16 cellular contexts compared by ENCODE assay signal in the genomic region with DNA sequence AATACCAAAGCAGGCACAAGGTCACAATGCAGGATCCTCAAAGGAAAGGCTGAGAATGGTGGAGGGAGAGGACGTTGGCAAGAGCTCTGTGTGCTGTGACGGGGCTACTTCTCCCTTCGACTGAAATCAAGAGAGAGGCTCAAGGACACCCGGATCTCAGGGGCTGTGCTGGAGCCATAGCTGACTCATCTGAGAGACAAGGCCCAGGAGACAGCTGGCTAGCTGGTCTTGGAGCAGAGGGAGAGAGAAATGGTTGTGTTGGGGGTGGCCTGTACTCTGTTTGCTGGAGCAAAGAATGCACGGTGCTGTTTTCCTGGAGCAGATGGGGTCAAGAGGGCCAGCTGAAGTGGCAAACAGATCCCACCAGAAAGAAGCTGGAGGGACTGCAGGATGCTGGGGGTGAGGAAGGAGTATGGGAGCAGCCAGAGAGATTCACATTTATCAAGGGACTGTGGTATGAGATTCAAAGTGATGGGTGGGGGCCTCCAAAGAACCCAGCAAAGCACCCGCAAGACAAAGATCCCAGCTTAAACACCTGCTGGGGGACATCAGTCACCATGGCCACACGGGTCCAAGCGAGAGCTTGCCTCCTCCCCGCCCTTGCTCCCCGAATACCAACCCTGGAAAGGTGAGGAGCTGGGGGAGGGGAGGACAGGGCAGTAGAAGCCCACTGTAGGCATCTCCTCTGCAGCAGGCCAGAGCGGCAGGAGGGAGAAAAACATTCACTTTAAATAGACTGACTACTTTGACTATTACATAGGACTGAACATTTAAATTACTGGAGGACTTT. TPM values are rescaled to one million over a fixed set of nuclear protein-coding genes. Genes with fewer than 3 reads are reported as not detected.
DNase-seq lines count a peak whose midpoint lies in the region; ATAC-seq and TF ChIP-seq lines count a peak whose summit lies in the region.
"Had no signal": no experiment of that assay in that cellular context is flagged by ENCODE, and none has a peak within 500 bp of the region (broad histone marks: within the 10 kb centered on the region; RNA-seq: fewer than 3 reads in every experiment).

No MANE protein-coding gene starts in this region.

- peaks cover 87% of the 10 kb centered on the region for H3K79me2 ChIP-seq in neural cell (replicated peaks; ENCODE audit: insufficient read depth, low read length)

- no peak for TF ChIP-seq RAD21 in neural cell (conservative IDR thresholded peaks at IDR 0.05)

- H3F3A ChIP-seq in neural cell (ENCODE audit: insufficient read depth, low read length, poor library complexity, severe bottlenecking) = peaks cover 3% of the 10 kb centered on the region

- H3K27ac ChIP-seq in endodermal cell (ENCODE audit: low read depth, low read length) (peak overlapping the region; percentile 56), neural cell (ENCODE audit: low read length) (peak overlapping the region; percentile 38), heart right ventricle (no peak overlapping the region)
- H3K27ac ChIP-seq: breast epithelium had no signal

- H3K9ac ChIP-seq in endodermal cell (ENCODE audit: extremely low read depth, low read length, poor library complexity, severe bottlenecking) (no peak overlapping the region), neural cell (ENCODE audit: low read length) (no peak overlapping the region)

- no peak for TF ChIP-seq EP300 in neural cell (conservative IDR thresholded peaks at IDR 0.05; ENCODE audit: poor library complexity, severe bottlenecking)

- intact Hi-C loops in heart right ventricle (cut with DNase I) = no loop called here

- H3K36me3 Mint-ChIP-seq in endodermal cell (ENCODE audit: low read depth) = no peaks in the 10 kb centered on the region
- H3K36me3 Mint-ChIP-seq: CD4-positive, CD25-positive, alpha-beta regulatory T cell had no signal

- H3K36me3 ChIP-seq in endodermal cell (ENCODE audit: control insufficient read depth, insufficient read depth, low read length) = no peaks in the 10 kb centered on the region
- H3K36me3 ChIP-seq in neural cell (ENCODE audit: insufficient read depth, low read length) = no peaks in the 10 kb centered on the region
- no peaks in the 10 kb centered on the region for H3K36me3 ChIP-seq in heart right ventricle
- H3K36me3 ChIP-seq: breast epithelium, stomach had no signal

- no peaks in the 10 kb centered on the region for H4K20me1 ChIP-seq in neural cell (ENCODE audit: insufficient read depth)

- TF ChIP-seq CTCF in endodermal cell (conservative IDR thresholded peaks at IDR 0.05) (no peak), neural cell (IDR thresholded peaks at IDR 0.05; ENCODE audit: poor library complexity, severe bottlenecking) (no peak), heart right ventricle (IDR thresholded peaks at IDR 0.05) (no peak)

- no peak overlapping the region for H3K27ac Mint-ChIP-seq in endodermal cell

- H3K4me1 ChIP-seq in endodermal cell (ENCODE audit: control insufficient read depth, insufficient read depth, low read length) (no peaks in the 10 kb centered on the region), heart right ventricle (peaks cover 0 to 2% (median 0%) of the 10 kb centered on the region in 9 donors)
- H3K4me1 ChIP-seq: breast epithelium had no signal

- no peak for ATAC-seq in HG02642 (IDR thresholded peaks at IDR 0.05; ENCODE audit: poor library complexity, unreplicated experiment)
- ATAC-seq in heart right ventricle = no peak
- ATAC-seq: left lobe of liver had no signal

- no peak overlapping the region for H3K4me3 ChIP-seq in endodermal cell (ENCODE audit: low read length)
- no peak overlapping the region for H3K4me3 ChIP-seq in neural cell (ENCODE audit: low read length)
- no peak overlapping the region for H3K4me3 ChIP-seq in heart right ventricle
- H3K4me3 ChIP-seq: breast epithelium, stomach had no signal

- H3K4me1 Mint-ChIP-seq in endodermal cell = peaks cover 12% of the 10 kb centered on the region
- H3K4me1 Mint-ChIP-seq: CD4-positive, CD25-positive, alpha-beta regulatory T cell had no signal

- 66 to 86% methylated on average over 7 to 10 of the region's 11 CpGs for WGBS in endodermal cell (ENCODE audit: insufficient coverage in 1 of 2, insufficient read length in 1 of 2), 2 experiments
- WGBS in heart right ventricle, 2 donors = 76 to 82% methylated on average over 11 of the region's 11 CpGs

- no peaks in the 10 kb centered on the region for H3K9me2 ChIP-seq in neural cell (ENCODE audit: insufficient read depth, low read length)

- H3K4me2 ChIP-seq in neural cell (ENCODE audit: low read length) = no peak overlapping the region

- no peaks in the 10 kb centered on the region for H3K9me3 Mint-ChIP-seq in endodermal cell
- H3K9me3 Mint-ChIP-seq: CD4-positive, CD25-positive, alpha-beta regulatory T cell had no signal

- H3K4me3 Mint-ChIP-seq in endodermal cell = no peak overlapping the region
- H3K4me3 Mint-ChIP-seq: CD4-positive, CD25-positive, alpha-beta regulatory T cell had no signal

- no peaks in the 10 kb centered on the region for H3K27me3 ChIP-seq in endodermal cell (ENCODE audit: control insufficient read depth, insufficient read depth, low read length, poor library complexity, severe bottlenecking)
- no peaks in the 10 kb centered on the region for H3K27me3 ChIP-seq in neural cell (ENCODE audit: insufficient read depth, low read depth, low read length)
- H3K27me3 ChIP-seq in heart right ventricle = no peaks in the 10 kb centered on the region
- H3K27me3 ChIP-seq: stomach had no signal

- DNase-seq in ELF-1 (ENCODE audit: low read depth, low spot score) = peak; percentile 40
- peak; percentile 18 for DNase-seq in RPMI7951 (ENCODE audit: low read depth)
- peak; percentile 73 for DNase-seq in endodermal cell
- DNase-seq in NCI-H2029 treated with DMSO at 0.1 percent for 48 hours (lab: John Stamatoyannopoulos, UW) = no peak
- no peak for DNase-seq in T-helper 1 cell
- DNase-seq in heart right ventricle = no peak
- DNase-seq: activated effector memory CD4-positive, alpha-beta T cell treated with Interleukin-2 at 50 U/mL for 16 hours; CD4-positive, CD25-positive, alpha-beta regulatory T cell; GF-D8; GOT3; KBM-7; stomach had no signal

- no peak overlapping the region for H2AFZ ChIP-seq in neural cell (ENCODE audit: low read depth, low read length)

- H3K9me3 ChIP-seq in endodermal cell (ENCODE audit: control insufficient read depth, low read length) (no peaks in the 10 kb centered on the region), neural cell (ENCODE audit: low read length) (no peaks in the 10 kb centered on the region), heart right ventricle (no peaks in the 10 kb centered on the region)
- H3K9me3 ChIP-seq: breast epithelium, stomach had no signal

- H3K27me3 Mint-ChIP-seq in endodermal cell (ENCODE audit: insufficient read depth) = peaks cover 2% of the 10 kb centered on the region

TF ChIP-seq in neural cell, 6 proteins besides CTCF, POLR2A, EP300 and RAD21:
- TF ChIP-seq, protein P1, sequence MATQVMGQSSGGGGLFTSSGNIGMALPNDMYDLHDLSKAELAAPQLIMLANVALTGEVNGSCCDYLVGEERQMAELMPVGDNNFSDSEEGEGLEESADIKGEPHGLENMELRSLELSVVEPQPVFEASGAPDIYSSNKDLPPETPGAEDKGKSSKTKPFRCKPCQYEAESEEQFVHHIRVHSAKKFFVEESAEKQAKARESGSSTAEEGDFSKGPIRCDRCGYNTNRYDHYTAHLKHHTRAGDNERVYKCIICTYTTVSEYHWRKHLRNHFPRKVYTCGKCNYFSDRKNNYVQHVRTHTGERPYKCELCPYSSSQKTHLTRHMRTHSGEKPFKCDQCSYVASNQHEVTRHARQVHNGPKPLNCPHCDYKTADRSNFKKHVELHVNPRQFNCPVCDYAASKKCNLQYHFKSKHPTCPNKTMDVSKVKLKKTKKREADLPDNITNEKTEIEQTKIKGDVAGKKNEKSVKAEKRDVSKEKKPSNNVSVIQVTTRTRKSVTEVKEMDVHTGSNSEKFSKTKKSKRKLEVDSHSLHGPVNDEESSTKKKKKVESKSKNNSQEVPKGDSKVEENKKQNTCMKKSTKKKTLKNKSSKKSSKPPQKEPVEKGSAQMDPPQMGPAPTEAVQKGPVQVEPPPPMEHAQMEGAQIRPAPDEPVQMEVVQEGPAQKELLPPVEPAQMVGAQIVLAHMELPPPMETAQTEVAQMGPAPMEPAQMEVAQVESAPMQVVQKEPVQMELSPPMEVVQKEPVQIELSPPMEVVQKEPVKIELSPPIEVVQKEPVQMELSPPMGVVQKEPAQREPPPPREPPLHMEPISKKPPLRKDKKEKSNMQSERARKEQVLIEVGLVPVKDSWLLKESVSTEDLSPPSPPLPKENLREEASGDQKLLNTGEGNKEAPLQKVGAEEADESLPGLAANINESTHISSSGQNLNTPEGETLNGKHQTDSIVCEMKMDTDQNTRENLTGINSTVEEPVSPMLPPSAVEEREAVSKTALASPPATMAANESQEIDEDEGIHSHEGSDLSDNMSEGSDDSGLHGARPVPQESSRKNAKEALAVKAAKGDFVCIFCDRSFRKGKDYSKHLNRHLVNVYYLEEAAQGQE (IDR thresholded peaks at IDR 0.05; ENCODE audit: borderline replicate concordance) = no peak

RNA-seq across cellular contexts. Expression of gene MAP6, which starts 40.8 kb away (rescaled TPM):
- not detected in 2 replicates for total RNA-seq in RPMI7951 (2014; rRNA removed; shearing (Covaris generic))
- total RNA-seq in endodermal cell = 1 to 10 TPM; 1.9 to 4.2 TPM
- 80.4 TPM for polyA plus RNA-seq in endodermal cell (2013, experiment 1 of 2)
- polyA plus RNA-seq in endodermal cell (2013, experiment 2 of 2) = 73.4 TPM
- 178 and 200 TPM in 2 replicates for polyA plus RNA-seq in neural cell
- polyA minus RNA-seq in neural cell = 238 and 260 TPM in 2 replicates
- total RNA-seq in heart right ventricle = 1 to 10 TPM; 1.9 to 9.1 (median 6.1) TPM
- 1 to 10 TPM; 1.2 to 1.7 TPM for polyA plus RNA-seq in heart right ventricle
- polyA plus RNA-seq: CD4-positive, CD25-positive, alpha-beta regulatory T cell had no signal

Comparison
In these comparisons a context has a peak if more than half of its experiments do, and no peak if none do; other contexts are left out.
1. DNase-seq: peak in ELF-1 (single experiment), RPMI7951 (single experiment) and endodermal cell (single experiment); none in NCI-H2029 treated with DMSO at 0.1 percent for 48 hours (single experiment), T-helper 1 cell (0 of 5) and heart right ventricle (0 of 2).
2. H3K27ac ChIP-seq: peak in endodermal cell (single experiment) and neural cell (single experiment); none in heart right ventricle (0 of 10).